Comparison of ENCODE assay signal across 1 cellular context in genomic region chr12:25119020-25119419, GRCh38.
TF ChIP-seq lines count a peak whose summit lies in the region.

No MANE protein-coding gene starts in this region.

TF ChIP-seq in GM23338, 12 proteins besides CTCF, POLR2A, EP300 and RAD21 (continued from another document):
- TF ChIP-seq ZNF462 (CRISPR knock-in tag; IDR thresholded peaks at IDR 0.05) (no peak), EZH2 (IDR thresholded peaks at IDR 0.05; ENCODE audit: low read depth, unreplicated experiment) (no peak), ZNF114 (CRISPR knock-in tag; IDR thresholded peaks at IDR 0.05) (no peak), ZNF331 (CRISPR knock-in tag; IDR thresholded peaks at IDR 0.05; ENCODE audit: low read depth) (no peak), NANOG (IDR thresholded peaks at IDR 0.05; ENCODE audit: borderline replicate concordance) (no peak), POLR2AphosphoS5 (IDR thresholded peaks at IDR 0.05; ENCODE audit: low read depth) (no peak), STAT1 (IDR thresholded peaks at IDR 0.05; ENCODE audit: unreplicated experiment) (no peak)
